8 cellular contexts compared by ENCODE assay signal in genomic region chr3:54582424-54582823, GRCh38.
"Had no signal": no experiment of that assay in that cellular context is flagged by ENCODE, and none has a peak within 500 bp of the region (broad histone marks: within the 10 kb centered on the region; RNA-seq: fewer than 3 reads in every experiment).

No MANE protein-coding gene starts in this region.

- H3K4me1 ChIP-seq: HAP-1 had no signal

- DNase-seq: GM23248, GOT3, H7, H9, HCEC 1CT, HFFc6 had no signal

- H3K36me3 ChIP-seq: HAP-1 had no signal

- H3K27ac Mint-ChIP-seq: H9, HFFc6 had no signal

- H3K4me3 Mint-ChIP-seq: H9, HFFc6 had no signal

- H3K27ac ChIP-seq: GM23248 had no signal

- H3K9ac ChIP-seq: GM23248 had no signal

- H2AFZ ChIP-seq: GM23248 had no signal

- H3K4me3 ChIP-seq: GM23248, HAP-1 had no signal

- H3K9me3 ChIP-seq: HAP-1 had no signal

- ATAC-seq: HCT116 had no signal
